ENCODE assay signal across 6 cellular contexts in genomic region chr1:149753466-149753865, GRCh38. TPM values are rescaled to one million over a fixed set of nuclear protein-coding genes. Genes with fewer than 3 reads are reported as not detected.
"Had no signal": no experiment of that assay in that cellular context is flagged by ENCODE, and none has a peak within 500 bp of the region (broad histone marks: within the 10 kb centered on the region; RNA-seq: fewer than 3 reads in every experiment).

No MANE protein-coding gene starts in this region.

RNA-seq across cellular contexts. Expression of gene FCGR1A, which starts 29.0 kb away (rescaled TPM):
- total RNA-seq: M059J, OCI-LY7, PC-9, RPMI7951, SJCRH30, SK-MEL-5 had no signal
